Comparison of ENCODE assay signal across 9 cellular contexts in genomic region chr16:10870137-10870776, GRCh38. TPM values are rescaled to one million over a fixed set of nuclear protein-coding genes. Genes with fewer than 3 reads are reported as not detected.
DNase-seq lines count a peak whose midpoint lies in the region; ATAC-seq and TF ChIP-seq lines count a peak whose summit lies in the region.
"Had no signal": no experiment of that assay in that cellular context is flagged by ENCODE, and none has a peak within 500 bp of the region (broad histone marks: within the 10 kb centered on the region; RNA-seq: fewer than 3 reads in every experiment).

No MANE protein-coding gene starts in this region.

- peak overlapping the region; percentile 78 for H3K27ac Mint-ChIP-seq in T-helper 2 cell treated with Interferon-gamma antibody and Interleukin-4, amounts not matched to agents 5 μg/mL and 100 μg/mL, for 36 hours

- intact Hi-C loops in gastrocnemius medialis (cut with DNase I; ENCODE audit: low total_unique reads) = no loop called here

- H3K4me1 ChIP-seq in gastrocnemius medialis = peaks cover 5 to 6% of the 10 kb centered on the region in 2 donors

- H3K9me3 Mint-ChIP-seq in T-helper 2 cell treated with Interferon-gamma antibody and Interleukin-4, amounts not matched to agents 5 μg/mL and 100 μg/mL, for 36 hours = no peaks in the 10 kb centered on the region

- peaks cover 61% of the 10 kb centered on the region for H3K4me1 Mint-ChIP-seq in T-helper 2 cell treated with Interferon-gamma antibody and Interleukin-4, amounts not matched to agents 5 μg/mL and 100 μg/mL, for 36 hours (ENCODE audit: low read depth)

- DNase-seq in T-helper 2 cell treated with Interferon-gamma antibody and Interleukin-4, amounts not matched to agents 5 μg/mL and 100 μg/mL, for 36 hours (ENCODE audit: low spot score) = no peak
- DNase-seq in gastrocnemius medialis = no peak
- DNase-seq in coronary artery (ENCODE audit: low spot score) = no peak
- DNase-seq in occipital lobe (lab: John Stamatoyannopoulos, UW) = no peak
- no peak for DNase-seq in medulla oblongata (ENCODE audit: extremely low spot score)
- DNase-seq: NCI-H1436 had no signal

- H3K4me3 Mint-ChIP-seq in T-helper 2 cell treated with Interferon-gamma antibody and Interleukin-4, amounts not matched to agents 5 μg/mL and 100 μg/mL, for 36 hours = peak overlapping the region; percentile 65

- TF ChIP-seq POLR2A in gastrocnemius medialis (IDR thresholded peaks at IDR 0.05) = no peak

- H3K27ac ChIP-seq in gastrocnemius medialis (peak overlapping the region in 3 of 4 donors; percentile 18 to 51 (median 41)), coronary artery (peak overlapping the region in 1 of 2 donors; percentile 75)
- H3K27ac ChIP-seq: cardiac muscle cell had no signal

- H3K27me3 Mint-ChIP-seq in T-helper 2 cell treated with Interferon-gamma antibody and Interleukin-4, amounts not matched to agents 5 μg/mL and 100 μg/mL, for 36 hours (ENCODE audit: low read depth) = peaks cover 7% of the 10 kb centered on the region

- ATAC-seq in GM18517 (IDR thresholded peaks at IDR 0.05; ENCODE audit: unreplicated experiment) (peak; percentile 34), HG03108 (IDR thresholded peaks at IDR 0.05; ENCODE audit: unreplicated experiment) (peak; percentile 25), gastrocnemius medialis (no peak)

- H3K4me3 ChIP-seq in gastrocnemius medialis (no peak overlapping the region), coronary artery (no peak overlapping the region)
- H3K4me3 ChIP-seq: cardiac muscle cell had no signal

- H3K36me3 ChIP-seq in gastrocnemius medialis = no peaks in the 10 kb centered on the region
- H3K36me3 ChIP-seq: cardiac muscle cell had no signal

- no peaks in the 10 kb centered on the region for H3K27me3 ChIP-seq in gastrocnemius medialis

- TF ChIP-seq CTCF in gastrocnemius medialis (IDR thresholded peaks at IDR 0.05 in 4 of 5, conservative IDR thresholded peaks at IDR 0.05 in 1 of 5) (no peak), coronary artery (IDR thresholded peaks at IDR 0.05) (no peak)

- in situ Hi-C loops in gastrocnemius medialis (cut with MboI; ENCODE audit: low sequenced_read_pairs in 4 of 4) = no loop called here

- H3K9me3 ChIP-seq in gastrocnemius medialis = no peaks in the 10 kb centered on the region

- H3K36me3 Mint-ChIP-seq in T-helper 2 cell treated with Interferon-gamma antibody and Interleukin-4, amounts not matched to agents 5 μg/mL and 100 μg/mL, for 36 hours (ENCODE audit: low read depth) = no peaks in the 10 kb centered on the region

RNA-seq across cellular contexts. Expression of gene CIITA, which starts 6.7 kb away (rescaled TPM):
- total RNA-seq in gastrocnemius medialis (1 to 10 TPM; 2.3 to 9.1 (median 5.1) TPM), occipital lobe (0.47 TPM)

RNA-seq across cellular contexts. Expression of gene TVP23A, which starts 51.7 kb away (rescaled TPM):
- not detected for total RNA-seq in gastrocnemius medialis
- 15.1 TPM for total RNA-seq in occipital lobe

Comparison
In these comparisons a context has a peak if more than half of its experiments do, and no peak if none do; other contexts are left out.
1. ATAC-seq: peak in GM18517 (single experiment) and HG03108 (single experiment); none in gastrocnemius medialis (0 of 2).
2. RNA of gene TVP23A, which starts 51.7 kb away (total RNA-seq): 15.1 TPM in occipital lobe (single experiment); not detected in gastrocnemius medialis; every median in the first group is over 10 times any median in the second.